ENCODE assay signal across 2 cellular contexts in genomic region chr12:52247622-52248540, GRCh38.
TF ChIP-seq lines count a peak whose summit lies in the region.

No MANE protein-coding gene starts in this region.

TF ChIP-seq in SK-N-SH, 30 proteins besides CTCF, POLR2A, EP300 and RAD21 (continued from another document):
- TF ChIP-seq, protein P1, sequence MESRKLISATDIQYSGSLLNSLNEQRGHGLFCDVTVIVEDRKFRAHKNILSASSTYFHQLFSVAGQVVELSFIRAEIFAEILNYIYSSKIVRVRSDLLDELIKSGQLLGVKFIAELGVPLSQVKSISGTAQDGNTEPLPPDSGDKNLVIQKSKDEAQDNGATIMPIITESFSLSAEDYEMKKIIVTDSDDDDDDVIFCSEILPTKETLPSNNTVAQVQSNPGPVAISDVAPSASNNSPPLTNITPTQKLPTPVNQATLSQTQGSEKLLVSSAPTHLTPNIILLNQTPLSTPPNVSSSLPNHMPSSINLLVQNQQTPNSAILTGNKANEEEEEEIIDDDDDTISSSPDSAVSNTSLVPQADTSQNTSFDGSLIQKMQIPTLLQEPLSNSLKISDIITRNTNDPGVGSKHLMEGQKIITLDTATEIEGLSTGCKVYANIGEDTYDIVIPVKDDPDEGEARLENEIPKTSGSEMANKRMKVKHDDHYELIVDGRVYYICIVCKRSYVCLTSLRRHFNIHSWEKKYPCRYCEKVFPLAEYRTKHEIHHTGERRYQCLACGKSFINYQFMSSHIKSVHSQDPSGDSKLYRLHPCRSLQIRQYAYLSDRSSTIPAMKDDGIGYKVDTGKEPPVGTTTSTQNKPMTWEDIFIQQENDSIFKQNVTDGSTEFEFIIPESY (IDR thresholded peaks at IDR 0.05; ENCODE audit: borderline replicate concordance, low read depth) = no peak
- no peak for TF ChIP-seq PBX3 (IDR thresholded peaks at IDR 0.05)
TF ChIP-seq in SK-N-SH: peak in this region for 0.

TF ChIP-seq in SK-N-SH treated with all-trans-retinoic acid at 6 μM for 48 hours, 23 proteins besides CTCF, POLR2A, EP300 and RAD21 (continued from another document):
- TF ChIP-seq, protein P2, sequence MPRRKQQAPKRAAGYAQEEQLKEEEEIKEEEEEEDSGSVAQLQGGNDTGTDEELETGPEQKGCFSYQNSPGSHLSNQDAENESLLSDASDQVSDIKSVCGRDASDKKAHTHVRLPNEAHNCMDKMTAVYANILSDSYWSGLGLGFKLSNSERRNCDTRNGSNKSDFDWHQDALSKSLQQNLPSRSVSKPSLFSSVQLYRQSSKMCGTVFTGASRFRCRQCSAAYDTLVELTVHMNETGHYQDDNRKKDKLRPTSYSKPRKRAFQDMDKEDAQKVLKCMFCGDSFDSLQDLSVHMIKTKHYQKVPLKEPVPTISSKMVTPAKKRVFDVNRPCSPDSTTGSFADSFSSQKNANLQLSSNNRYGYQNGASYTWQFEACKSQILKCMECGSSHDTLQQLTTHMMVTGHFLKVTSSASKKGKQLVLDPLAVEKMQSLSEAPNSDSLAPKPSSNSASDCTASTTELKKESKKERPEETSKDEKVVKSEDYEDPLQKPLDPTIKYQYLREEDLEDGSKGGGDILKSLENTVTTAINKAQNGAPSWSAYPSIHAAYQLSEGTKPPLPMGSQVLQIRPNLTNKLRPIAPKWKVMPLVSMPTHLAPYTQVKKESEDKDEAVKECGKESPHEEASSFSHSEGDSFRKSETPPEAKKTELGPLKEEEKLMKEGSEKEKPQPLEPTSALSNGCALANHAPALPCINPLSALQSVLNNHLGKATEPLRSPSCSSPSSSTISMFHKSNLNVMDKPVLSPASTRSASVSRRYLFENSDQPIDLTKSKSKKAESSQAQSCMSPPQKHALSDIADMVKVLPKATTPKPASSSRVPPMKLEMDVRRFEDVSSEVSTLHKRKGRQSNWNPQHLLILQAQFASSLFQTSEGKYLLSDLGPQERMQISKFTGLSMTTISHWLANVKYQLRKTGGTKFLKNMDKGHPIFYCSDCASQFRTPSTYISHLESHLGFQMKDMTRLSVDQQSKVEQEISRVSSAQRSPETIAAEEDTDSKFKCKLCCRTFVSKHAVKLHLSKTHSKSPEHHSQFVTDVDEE (CRISPR knock-in tag; IDR thresholded peaks at IDR 0.05) = no peak
- TF ChIP-seq ZNF8 (CRISPR knock-in tag; IDR thresholded peaks at IDR 0.05) (no peak), ZFP3 (CRISPR knock-in tag; IDR thresholded peaks at IDR 0.05) (no peak), PPARA (CRISPR knock-in tag; IDR thresholded peaks at IDR 0.05; ENCODE audit: borderline replicate concordance) (no peak), SNAI2 (CRISPR knock-in tag; IDR thresholded peaks at IDR 0.05) (no peak), POU6F1 (CRISPR knock-in tag; IDR thresholded peaks at IDR 0.05; ENCODE audit: borderline replicate concordance, low read depth) (no peak), ARNTL (CRISPR knock-in tag; IDR thresholded peaks at IDR 0.05; ENCODE audit: borderline replicate concordance, low read depth) (no peak)
- TF ChIP-seq, protein P3, sequence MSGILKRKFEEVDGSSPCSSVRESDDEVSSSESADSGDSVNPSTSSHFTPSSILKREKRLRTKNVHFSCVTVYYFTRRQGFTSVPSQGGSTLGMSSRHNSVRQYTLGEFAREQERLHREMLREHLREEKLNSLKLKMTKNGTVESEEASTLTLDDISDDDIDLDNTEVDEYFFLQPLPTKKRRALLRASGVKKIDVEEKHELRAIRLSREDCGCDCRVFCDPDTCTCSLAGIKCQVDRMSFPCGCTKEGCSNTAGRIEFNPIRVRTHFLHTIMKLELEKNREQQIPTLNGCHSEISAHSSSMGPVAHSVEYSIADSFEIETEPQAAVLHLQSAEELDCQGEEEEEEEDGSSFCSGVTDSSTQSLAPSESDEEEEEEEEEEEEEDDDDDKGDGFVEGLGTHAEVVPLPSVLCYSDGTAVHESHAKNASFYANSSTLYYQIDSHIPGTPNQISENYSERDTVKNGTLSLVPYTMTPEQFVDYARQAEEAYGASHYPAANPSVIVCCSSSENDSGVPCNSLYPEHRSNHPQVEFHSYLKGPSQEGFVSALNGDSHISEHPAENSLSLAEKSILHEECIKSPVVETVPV (CRISPR knock-in tag; IDR thresholded peaks at IDR 0.05) = no peak
